In genomic region chr6:155129744-155130143, GRCh38 we compare ENCODE assay signal across 1 cellular context.
TF ChIP-seq lines count a peak whose summit lies in the region.

No MANE protein-coding gene starts in this region.

TF ChIP-seq in IMR-90, 13 proteins besides CTCF, POLR2A, EP300 and RAD21:
- TF ChIP-seq ELK1 (IDR thresholded peaks at IDR 0.05; ENCODE audit: borderline replicate concordance, low read depth, low read length) (no peak), NFE2L2 (IDR thresholded peaks at IDR 0.05; ENCODE audit: low read depth, low read length) (no peak), CHD1 (IDR thresholded peaks at IDR 0.05; ENCODE audit: low read depth, low read length) (no peak), MAFK (IDR thresholded peaks at IDR 0.05; ENCODE audit: low read depth, low read length) (no peak), SMC3 (IDR thresholded peaks at IDR 0.05; ENCODE audit: low read depth, low read length) (no peak), USF2 (IDR thresholded peaks at IDR 0.05; ENCODE audit: low read depth, low read length) (no peak), RFX5 (IDR thresholded peaks at IDR 0.05; ENCODE audit: low read depth, low read length) (no peak), MXI1 (IDR thresholded peaks at IDR 0.05; ENCODE audit: borderline replicate concordance, low read depth, low read length) (no peak), CEBPB (IDR thresholded peaks at IDR 0.05; ENCODE audit: low read depth, low read length) (no peak)
